In the genomic region with DNA sequence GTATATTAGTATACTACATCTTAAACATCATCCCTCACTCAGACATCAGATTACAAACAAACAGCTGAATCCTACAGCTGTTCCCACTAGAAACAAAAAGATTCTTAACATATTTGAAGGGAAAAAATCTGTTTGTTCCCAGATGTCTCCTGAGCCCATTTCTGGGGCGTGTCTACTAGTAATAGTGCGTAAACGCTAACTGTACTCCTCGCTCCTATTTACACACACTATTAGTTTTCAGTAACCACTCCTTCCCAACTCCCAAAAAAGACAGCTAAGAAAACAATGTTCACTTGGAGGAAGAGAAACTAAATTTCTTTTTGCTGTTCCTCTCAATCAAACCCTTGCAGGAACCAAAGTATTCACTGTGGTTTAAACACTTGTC, we compare ENCODE assay signal across 11 cellular contexts.
A peak's percentile ranks its signal among the peaks of the same experiment; 100 is the strongest.
DNase-seq lines count a peak whose midpoint lies in the region; ATAC-seq and TF ChIP-seq lines count a peak whose summit lies in the region.
"Had no signal": no experiment of that assay in that cellular context is flagged by ENCODE, and none has a peak within 500 bp of the region (broad histone marks: within the 10 kb centered on the region; RNA-seq: fewer than 3 reads in every experiment).

No MANE protein-coding gene starts in this region.

- H3K27ac ChIP-seq in tibial artery: peak overlapping the region; percentile 3 to 37
- H3K27ac ChIP-seq: C4-2B, colonic mucosa, transverse colon had no signal

- no peaks in the 10 kb centered on the region for H3K27me3 Mint-ChIP-seq in activated naive CD4-positive, alpha-beta T cell treated with anti-CD3 and anti-CD28 coated beads for 36 hours (ENCODE audit: low read depth)
- H3K27me3 Mint-ChIP-seq in activated T-helper 2 cell treated with anti-CD3 and anti-CD28 coated beads, Interferon-gamma antibody, Interleukin-2, Interleukin-4, amounts not matched to agents 10 μg/mL and 5 μg/mL and 100 μg/mL, durations not matched to agents 14 hours and 24 hours and 36 hours (ENCODE audit: low read depth): no peaks in the 10 kb centered on the region

- ATAC-seq in GM21619 (IDR thresholded peaks at IDR 0.05; ENCODE audit: unreplicated experiment): no peak

- H3K36me3 Mint-ChIP-seq in activated naive CD4-positive, alpha-beta T cell treated with anti-CD3 and anti-CD28 coated beads for 36 hours (ENCODE audit: low read depth): peaks cover 12% of the 10 kb centered on the region
- peaks cover 32% of the 10 kb centered on the region for H3K36me3 Mint-ChIP-seq in activated T-helper 2 cell treated with anti-CD3 and anti-CD28 coated beads, Interferon-gamma antibody, Interleukin-2, Interleukin-4, amounts not matched to agents 10 μg/mL and 5 μg/mL and 100 μg/mL, durations not matched to agents 14 hours and 24 hours and 36 hours (ENCODE audit: low read depth)

- peak overlapping the region; percentile 85 for H3K27ac Mint-ChIP-seq in activated naive CD4-positive, alpha-beta T cell treated with anti-CD3 and anti-CD28 coated beads for 36 hours
- H3K27ac Mint-ChIP-seq in activated T-helper 2 cell treated with anti-CD3 and anti-CD28 coated beads, Interferon-gamma antibody, Interleukin-2, Interleukin-4, amounts not matched to agents 10 μg/mL and 5 μg/mL and 100 μg/mL, durations not matched to agents 14 hours and 24 hours and 36 hours: peak overlapping the region; percentile 75

- peaks cover 2% of the 10 kb centered on the region for H3K9me3 Mint-ChIP-seq in activated naive CD4-positive, alpha-beta T cell treated with anti-CD3 and anti-CD28 coated beads for 36 hours
- no peaks in the 10 kb centered on the region for H3K9me3 Mint-ChIP-seq in activated T-helper 2 cell treated with anti-CD3 and anti-CD28 coated beads, Interferon-gamma antibody, Interleukin-2, Interleukin-4, amounts not matched to agents 10 μg/mL and 5 μg/mL and 100 μg/mL, durations not matched to agents 14 hours and 24 hours and 36 hours

- TF ChIP-seq CTCF in tibial artery (IDR thresholded peaks at IDR 0.05): no peak

- H3K4me1 Mint-ChIP-seq in activated naive CD4-positive, alpha-beta T cell treated with anti-CD3 and anti-CD28 coated beads for 36 hours (ENCODE audit: low read depth): peaks cover 76% of the 10 kb centered on the region
- peaks cover 60% of the 10 kb centered on the region for H3K4me1 Mint-ChIP-seq in activated T-helper 2 cell treated with anti-CD3 and anti-CD28 coated beads, Interferon-gamma antibody, Interleukin-2, Interleukin-4, amounts not matched to agents 10 μg/mL and 5 μg/mL and 100 μg/mL, durations not matched to agents 14 hours and 24 hours and 36 hours (ENCODE audit: low read depth)

- no peak for DNase-seq in activated naive CD4-positive, alpha-beta T cell treated with anti-CD3 and anti-CD28 coated beads for 36 hours
- no peak for DNase-seq in activated naive CD4-positive, alpha-beta T cell treated with anti-CD3 and anti-CD28 coated beads, Interleukin-2, amount 50 U/mL, for 16 hours
- DNase-seq in activated T-helper 2 cell treated with anti-CD3 and anti-CD28 coated beads, Interferon-gamma antibody, Interleukin-2, Interleukin-4, amounts not matched to agents 10 μg/mL and 5 μg/mL and 100 μg/mL, durations not matched to agents 14 hours and 24 hours and 36 hours (ENCODE audit: low spot score): no peak
- DNase-seq in medulla oblongata (ENCODE audit: extremely low spot score): peak; percentile 34
- no peak for DNase-seq in tibial artery
- no peak for DNase-seq in dedifferentiated amniotic fluid mesenchymal stem cell (ENCODE audit: extremely low spot score)
- DNase-seq in NCI-H2029 treated with DMSO at 0.1 percent for 48 hours (lab: John Stamatoyannopoulos, UW): no peak
- DNase-seq: colonic mucosa, transverse colon had no signal

- H3K9me3 ChIP-seq in tibial artery: no peaks in the 10 kb centered on the region
- H3K9me3 ChIP-seq: colonic mucosa, transverse colon had no signal

- peak overlapping the region; percentile 45 for H3K4me3 Mint-ChIP-seq in activated naive CD4-positive, alpha-beta T cell treated with anti-CD3 and anti-CD28 coated beads for 36 hours
- H3K4me3 Mint-ChIP-seq in activated T-helper 2 cell treated with anti-CD3 and anti-CD28 coated beads, Interferon-gamma antibody, Interleukin-2, Interleukin-4, amounts not matched to agents 10 μg/mL and 5 μg/mL and 100 μg/mL, durations not matched to agents 14 hours and 24 hours and 36 hours (ENCODE audit: low read depth): peak overlapping the region; percentile 28

- intact Hi-C loops in activated naive CD4-positive, alpha-beta T cell treated with anti-CD3 and anti-CD28 coated beads for 36 hours (cut with micrococcal nuclease): loop anchor here (5.0 to 10.0 kb wide), 2 partner anchors 351 to 823 kb away; partner anchors contain the start of genes CASP8AP2 and UBE2J1
- intact Hi-C loops in activated T-helper 2 cell treated with anti-CD3 and anti-CD28 coated beads, Interferon-gamma antibody, Interleukin-2, Interleukin-4, amounts not matched to agents 10 μg/mL and 5 μg/mL and 100 μg/mL, durations not matched to agents 14 hours and 24 hours and 36 hours (cut with micrococcal nuclease): loop anchor here (5.0 kb wide), 4 partner anchors 54 to 299 kb away; no protein-coding TSS in a partner anchor
- intact Hi-C loops in tibial artery (cut with DNase I; ENCODE audit: low total_unique reads): no loop called here

- peaks cover 0 to 20% (median 11%) of the 10 kb centered on the region in 4 donors for H3K4me1 ChIP-seq in tibial artery

- H3K4me3 ChIP-seq in tibial artery: peak overlapping the region in 1 of 2 donors; percentile 4
- H3K4me3 ChIP-seq: colonic mucosa, transverse colon had no signal

- CTCF ChIA-PET in activated naive CD4-positive, alpha-beta T cell treated with anti-CD3 and anti-CD28 coated beads for 36 hours (lab: Charles Lee): interaction anchor here (0.7 to 2.0 kb wide), 20 partner anchors 12 to 298 kb away, joined by 3 to 8 read pairs (median 4); no protein-coding TSS in a partner anchor

- no peaks in the 10 kb centered on the region for H3K27me3 ChIP-seq in tibial artery
- H3K27me3 ChIP-seq: colonic mucosa, transverse colon had no signal

- no peaks in the 10 kb centered on the region for H3K36me3 ChIP-seq in tibial artery
- H3K36me3 ChIP-seq: colonic mucosa, transverse colon had no signal
